In genomic region chr11:133718831-133719230, GRCh38 we compare ENCODE assay signal across 35 cellular contexts.
"Had no signal": no experiment of that assay in that cellular context is flagged by ENCODE, and none has a peak within 500 bp of the region (broad histone marks: within the 10 kb centered on the region; RNA-seq: fewer than 3 reads in every experiment).

No MANE protein-coding gene starts in this region.

- H3K4me3 Mint-ChIP-seq: activated B cell treated with CpG ODN at 0.5 μM for 24 hours; activated CD4-positive, alpha-beta memory T cell treated with anti-CD3 and anti-CD28 coated beads for 36 hours; activated CD4-positive, alpha-beta T cell treated with anti-CD3 and anti-CD28 coated beads, Interleukin-2, amount 10 ng/mL, durations not matched to agents 24 days and 14 days; activated CD8-positive, alpha-beta T cell treated with anti-CD3 and anti-CD28 coated beads for 36 hours; activated naive CD4-positive, alpha-beta T cell treated with anti-CD3 and anti-CD28 coated beads for 36 hours; activated naive CD8-positive, alpha-beta T cell treated with anti-CD3 and anti-CD28 coated beads, Interleukin-2, amount 10 ng/mL, durations not matched to agents 7 days and 5 days; activated naive CD8-positive, alpha-beta T cell treated with anti-CD3 and anti-CD28 coated beads, Interleukin-2, amount 50 U/mL, for 24 hours; activated T-cell treated with anti-CD3 and anti-CD28 coated beads, Interleukin-2, amount 50 U/mL, for 4 hours; activated T-cell treated with anti-CD3 and anti-CD28 coated beads, Interleukin-2, amount 50 U/mL, for 72 hours; activated T-helper 1 cell treated with anti-CD3 and anti-CD28 coated beads, Interleukin-12 subunit alpha, Interleukin-12 subunit beta, Interleukin-2, Interleukin-4 antibody, amounts not matched to agents 30 ng/mL and 10 ng/mL and 1 ng/mL, durations not matched to agents 14 hours and 24 hours and 36 hours; activated T-helper 17 cell treated with anti-CD3 and anti-CD28 coated beads, Interleukin-2, amount 50 U/mL, for 72 hours; T-cell; T-helper 17 cell had no signal

- ATAC-seq: activated CD8-positive, alpha-beta T cell treated with anti-CD3 and anti-CD28 coated beads for 36 hours; activated naive CD4-positive, alpha-beta T cell treated with anti-CD3 and anti-CD28 coated beads, Interleukin-2, amount 50 U/mL, for 72 hours; activated naive CD8-positive, alpha-beta T cell treated with anti-CD3 and anti-CD28 coated beads, Interleukin-2, amount 50 U/mL, for 24 hours; activated T-cell treated with anti-CD3 and anti-CD28 coated beads, Interleukin-2, amount 50 U/mL, for 4 hours; activated T-cell treated with anti-CD3 and anti-CD28 coated beads, Interleukin-2, amount 50 U/mL, for 72 hours; activated T-helper 17 cell treated with anti-CD3 and anti-CD28 coated beads, Interleukin-2, amount 50 U/mL, for 72 hours; body of pancreas; T-cell; T-helper 17 cell had no signal

- H3K4me1 Mint-ChIP-seq: activated B cell treated with CpG ODN at 0.5 μM for 24 hours; activated CD4-positive, alpha-beta T cell treated with anti-CD3 and anti-CD28 coated beads, Interleukin-2, amount 10 ng/mL, durations not matched to agents 24 days and 14 days; activated naive CD8-positive, alpha-beta T cell treated with anti-CD3 and anti-CD28 coated beads, Interleukin-2, amount 10 ng/mL, durations not matched to agents 7 days and 5 days; activated naive CD8-positive, alpha-beta T cell treated with anti-CD3 and anti-CD28 coated beads, Interleukin-2, amount 50 U/mL, for 24 hours; activated T-helper 17 cell treated with anti-CD3 and anti-CD28 coated beads, Interleukin-2, amount 50 U/mL, for 72 hours; T-cell; T-helper 17 cell had no signal

- DNase-seq: activated B cell treated with CpG ODN at 0.5 μM for 24 hours; activated CD4-positive, alpha-beta memory T cell treated with anti-CD3 and anti-CD28 coated beads for 36 hours; activated CD4-positive, alpha-beta T cell treated with anti-CD3 and anti-CD28 coated beads for 4 hours; activated CD4-positive, alpha-beta T cell treated with anti-CD3 and anti-CD28 coated beads, Interleukin-2, amount 10 ng/mL, durations not matched to agents 24 days and 14 days; activated CD4-positive, alpha-beta T cell treated with anti-CD3 and anti-CD28 coated beads, Interleukin-2, amount 50 U/mL, for 1 hour; activated CD4-positive, alpha-beta T cell treated with anti-CD3 and anti-CD28 coated beads, Interleukin-2, amount 50 U/mL, for 4 hours; activated CD4-positive, CD25-positive, alpha-beta regulatory T cell treated with anti-CD3 and anti-CD28 coated beads, Interleukin-2, amount 50 U/mL, for 72 hours; activated CD8-positive, alpha-beta memory T cell treated with anti-CD3 and anti-CD28 coated beads, Interleukin-2, amount 50 U/mL, for 4 hours; activated CD8-positive, alpha-beta T cell treated with anti-CD3 and anti-CD28 coated beads for 36 hours; activated effector memory CD4-positive, alpha-beta T cell treated with anti-CD3 and anti-CD28 coated beads, Interleukin-2, amount 50 U/mL, for 16 hours; activated gamma-delta T cell treated with Interleukin-2 at 50 U/mL for 16 hours; activated naive CD4-positive, alpha-beta T cell; activated naive CD4-positive, alpha-beta T cell treated with anti-CD3 and anti-CD28 coated beads for 36 hours; activated naive CD4-positive, alpha-beta T cell treated with anti-CD3 and anti-CD28 coated beads, Interleukin-2, amount 50 U/mL, for 16 hours; activated naive CD8-positive, alpha-beta T cell treated with anti-CD3 and anti-CD28 coated beads, Interleukin-2, amount 10 ng/mL, durations not matched to agents 7 days and 5 days; activated naive CD8-positive, alpha-beta T cell treated with anti-CD3 and anti-CD28 coated beads, Interleukin-2, amount 50 U/mL, for 24 hours; activated T-cell treated with anti-CD3 and anti-CD28 coated beads for 4 hours; activated T-cell treated with anti-CD3 and anti-CD28 coated beads, Interleukin-2, amount 50 U/mL, for 1 hour; activated T-cell treated with anti-CD3 and anti-CD28 coated beads, Interleukin-2, amount 50 U/mL, for 4 hours; activated T-cell treated with anti-CD3 and anti-CD28 coated beads, Interleukin-2, amount 50 U/mL, for 72 hours; amygdala; anterior cingulate cortex; body of pancreas; brain microvascular endothelial cell; central memory CD4-positive, alpha-beta T cell; T-cell; T-helper 17 cell; T1000 had no signal

- H3K27me3 ChIP-seq: ascending aorta, body of pancreas, brain microvascular endothelial cell had no signal

- H3K36me3 ChIP-seq: ascending aorta, brain microvascular endothelial cell, breast epithelium had no signal

- H3K4me3 ChIP-seq: ascending aorta, body of pancreas, breast epithelium had no signal

- FAIRE-seq: TTC549 had no signal

- H3K9me3 Mint-ChIP-seq: activated B cell treated with CpG ODN at 0.5 μM for 24 hours; activated CD4-positive, alpha-beta memory T cell treated with anti-CD3 and anti-CD28 coated beads for 36 hours; activated CD4-positive, alpha-beta T cell treated with anti-CD3 and anti-CD28 coated beads, Interleukin-2, amount 10 ng/mL, durations not matched to agents 24 days and 14 days; activated CD8-positive, alpha-beta T cell treated with anti-CD3 and anti-CD28 coated beads for 36 hours; activated naive CD4-positive, alpha-beta T cell treated with anti-CD3 and anti-CD28 coated beads for 36 hours; activated naive CD4-positive, alpha-beta T cell treated with anti-CD3 and anti-CD28 coated beads, Interleukin-2, amount 50 U/mL, for 72 hours; activated naive CD8-positive, alpha-beta T cell treated with anti-CD3 and anti-CD28 coated beads, Interleukin-2, amount 10 ng/mL, durations not matched to agents 7 days and 5 days; activated naive CD8-positive, alpha-beta T cell treated with anti-CD3 and anti-CD28 coated beads, Interleukin-2, amount 50 U/mL, for 24 hours; activated T-cell treated with anti-CD3 and anti-CD28 coated beads, Interleukin-2, amount 50 U/mL, for 4 hours; activated T-cell treated with anti-CD3 and anti-CD28 coated beads, Interleukin-2, amount 50 U/mL, for 72 hours; activated T-helper 1 cell treated with anti-CD3 and anti-CD28 coated beads, Interleukin-12 subunit alpha, Interleukin-12 subunit beta, Interleukin-2, Interleukin-4 antibody, amounts not matched to agents 30 ng/mL and 10 ng/mL and 1 ng/mL, durations not matched to agents 14 hours and 24 hours and 36 hours; activated T-helper 17 cell treated with anti-CD3 and anti-CD28 coated beads, Interleukin-2, amount 50 U/mL, for 72 hours; T-cell had no signal

- H3K27ac ChIP-seq: ascending aorta, body of pancreas, brain microvascular endothelial cell, breast epithelium, VCaP had no signal

- H3K27ac Mint-ChIP-seq: activated B cell treated with CpG ODN at 0.5 μM for 24 hours; activated CD4-positive, alpha-beta memory T cell treated with anti-CD3 and anti-CD28 coated beads for 36 hours; activated CD4-positive, alpha-beta T cell treated with anti-CD3 and anti-CD28 coated beads, Interleukin-2, amount 10 ng/mL, durations not matched to agents 24 days and 14 days; activated CD8-positive, alpha-beta T cell treated with anti-CD3 and anti-CD28 coated beads for 36 hours; activated naive CD4-positive, alpha-beta T cell treated with anti-CD3 and anti-CD28 coated beads for 36 hours; activated naive CD4-positive, alpha-beta T cell treated with anti-CD3 and anti-CD28 coated beads, Interleukin-2, amount 50 U/mL, for 72 hours; activated naive CD8-positive, alpha-beta T cell treated with anti-CD3 and anti-CD28 coated beads, Interleukin-2, amount 10 ng/mL, durations not matched to agents 7 days and 5 days; activated naive CD8-positive, alpha-beta T cell treated with anti-CD3 and anti-CD28 coated beads, Interleukin-2, amount 50 U/mL, for 24 hours; activated T-cell treated with anti-CD3 and anti-CD28 coated beads, Interleukin-2, amount 50 U/mL, for 72 hours; activated T-helper 1 cell treated with anti-CD3 and anti-CD28 coated beads, Interleukin-12 subunit alpha, Interleukin-12 subunit beta, Interleukin-2, Interleukin-4 antibody, amounts not matched to agents 30 ng/mL and 10 ng/mL and 1 ng/mL, durations not matched to agents 14 hours and 24 hours and 36 hours; activated T-helper 17 cell treated with anti-CD3 and anti-CD28 coated beads, Interleukin-2, amount 50 U/mL, for 72 hours; T-cell; T-helper 17 cell had no signal

- H3K4me1 ChIP-seq: ascending aorta, breast epithelium had no signal

- H3K36me3 Mint-ChIP-seq: activated CD4-positive, alpha-beta memory T cell treated with anti-CD3 and anti-CD28 coated beads for 36 hours; activated naive CD4-positive, alpha-beta T cell treated with anti-CD3 and anti-CD28 coated beads, Interleukin-2, amount 50 U/mL, for 72 hours; activated naive CD8-positive, alpha-beta T cell treated with anti-CD3 and anti-CD28 coated beads, Interleukin-2, amount 10 ng/mL, durations not matched to agents 7 days and 5 days; T-cell had no signal

- H3K27me3 Mint-ChIP-seq: activated B cell treated with CpG ODN at 0.5 μM for 24 hours; activated CD4-positive, alpha-beta T cell treated with anti-CD3 and anti-CD28 coated beads, Interleukin-2, amount 10 ng/mL, durations not matched to agents 24 days and 14 days; activated CD8-positive, alpha-beta T cell treated with anti-CD3 and anti-CD28 coated beads for 36 hours; activated naive CD8-positive, alpha-beta T cell treated with anti-CD3 and anti-CD28 coated beads, Interleukin-2, amount 50 U/mL, for 24 hours had no signal

- H3K9me3 ChIP-seq: ascending aorta, body of pancreas, breast epithelium had no signal
